Comparison of ENCODE assay signal across 1 cellular context in genomic region chr6:135985471-135985870, GRCh38.
TF ChIP-seq lines count a peak whose summit lies in the region.

No MANE protein-coding gene starts in this region.

TF ChIP-seq in GM23338, 12 proteins besides CTCF, POLR2A, EP300 and RAD21 (continued from another document):
- TF ChIP-seq ZNF462 (CRISPR knock-in tag; IDR thresholded peaks at IDR 0.05), result no peak
- TF ChIP-seq REST (IDR thresholded peaks at IDR 0.05; ENCODE audit: unreplicated experiment), result no peak
- TF ChIP-seq POLR2AphosphoS5 (IDR thresholded peaks at IDR 0.05; ENCODE audit: low read depth), result no peak
- no peak for TF ChIP-seq JUNB (IDR thresholded peaks at IDR 0.05; ENCODE audit: unreplicated experiment)
- no peak for TF ChIP-seq CREB1 (CRISPR knock-in tag; IDR thresholded peaks at IDR 0.05; ENCODE audit: low read depth)
- TF ChIP-seq, protein P1, sequence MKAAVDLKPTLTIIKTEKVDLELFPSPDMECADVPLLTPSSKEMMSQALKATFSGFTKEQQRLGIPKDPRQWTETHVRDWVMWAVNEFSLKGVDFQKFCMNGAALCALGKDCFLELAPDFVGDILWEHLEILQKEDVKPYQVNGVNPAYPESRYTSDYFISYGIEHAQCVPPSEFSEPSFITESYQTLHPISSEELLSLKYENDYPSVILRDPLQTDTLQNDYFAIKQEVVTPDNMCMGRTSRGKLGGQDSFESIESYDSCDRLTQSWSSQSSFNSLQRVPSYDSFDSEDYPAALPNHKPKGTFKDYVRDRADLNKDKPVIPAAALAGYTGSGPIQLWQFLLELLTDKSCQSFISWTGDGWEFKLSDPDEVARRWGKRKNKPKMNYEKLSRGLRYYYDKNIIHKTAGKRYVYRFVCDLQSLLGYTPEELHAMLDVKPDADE (IDR thresholded peaks at IDR 0.05), result no peak
TF ChIP-seq in GM23338: peak in this region for 0.
